In genomic region chr7:156639426-156640256, GRCh38 we compare ENCODE assay signal across 8 cellular contexts. TPM values are rescaled to one million over a fixed set of nuclear protein-coding genes. Genes with fewer than 3 reads are reported as not detected.
A peak's percentile ranks its signal among the peaks of the same experiment; 100 is the strongest.
DNase-seq lines count a peak whose midpoint lies in the region; ATAC-seq, FAIRE-seq and TF ChIP-seq lines count a peak whose summit lies in the region.

No MANE protein-coding gene starts in this region.

- H4K8ac ChIP-seq in H1 (ENCODE audit: extremely low read depth, insufficient read depth, low read length), result peak overlapping the region; percentile 91

- H3K36me3 Mint-ChIP-seq in naive thymus-derived CD4-positive, alpha-beta T cell, result peaks cover 3 to 28% (median 6%) of the 10 kb centered on the region in 5 donors

- POLR2A ChIA-PET in SK-N-SH (lab: Yijun Ruan, JAX), result no interaction called here
- POLR2A ChIA-PET in H1 (lab: Charles Lee; ENCODE audit: partially characterized antibody), result interaction anchor here (1.0 to 1.3 kb wide), 2 partner anchors 9 to 17 kb away, joined by 3 to 4 read pairs; no protein-coding TSS in a partner anchor
- POLR2A ChIA-PET in naive thymus-derived CD4-positive, alpha-beta T cell (lab: Charles Lee), result interaction anchor here (1.1 kb wide), 1 partner anchor 253 kb away, joined by 3 read pairs; the partner anchor contains the start of gene LMBR1

- 0 out of 2 replicates have a peak overlapping the region, but pooled peaks have one; percentile 73 for H3K18ac ChIP-seq in H1 (ENCODE audit: extremely low read depth, low read length)

- H3K9me2 ChIP-seq in SK-N-SH, result no peaks in the 10 kb centered on the region

- no peaks in the 10 kb centered on the region for H3F3A ChIP-seq in SK-N-SH (replicated peaks; ENCODE audit: insufficient read depth)

- CTCF ChIA-PET in SK-N-SH (lab: Yijun Ruan, JAX) (no interaction called here), H1 (lab: Charles Lee; ENCODE audit: partially characterized antibody) (interaction anchor here (0.9 to 1.0 kb wide), 2 partner anchors 19 to 830 kb away, joined by 3 read pairs; no protein-coding TSS in a partner anchor)
- CTCF ChIA-PET in naive thymus-derived CD4-positive, alpha-beta T cell (lab: Charles Lee), result no interaction called here

- TF ChIP-seq CTCF in SK-N-SH (IDR thresholded peaks at IDR 0.05) (no peak), H1 (IDR thresholded peaks at IDR 0.05; ENCODE audit: control extremely low read depth in 1 of 3, insufficient read depth in 1 of 3, low read depth in 1 of 3, low read length in 3 of 3) (no peak)

- TF ChIP-seq POLR2A in H1 (IDR thresholded peaks at IDR 0.05; ENCODE audit: control extremely low read depth in 1 of 2, low read depth in 2 of 2, low read length in 2 of 2), result no peak

- H3K79me1 ChIP-seq in H1 (ENCODE audit: low read depth, low read length), result no peaks in the 10 kb centered on the region

- H3K79me2 ChIP-seq in SK-N-SH (ENCODE audit: insufficient read depth) (no peaks in the 10 kb centered on the region), H1 (ENCODE audit: control insufficient read depth in 1 of 2, insufficient read depth in 2 of 2, low read length in 2 of 2) (peaks cover 3 to 9% of the 10 kb centered on the region in 2 experiments; a peak in 3 of 4 replicates)

- H3K36me3 ChIP-seq in SK-N-SH (replicated peaks in 1 of 2; ENCODE audit: control insufficient read depth in 1 of 2, insufficient read depth in 2 of 2, low read length in 1 of 2), result no peaks in the 10 kb centered on the region
- no peaks in the 10 kb centered on the region for H3K36me3 ChIP-seq in H1 (ENCODE audit: control insufficient read depth in 2 of 4, insufficient read depth in 4 of 4, low read length in 3 of 4)
- no peaks in the 10 kb centered on the region for H3K36me3 ChIP-seq in naive thymus-derived CD4-positive, alpha-beta T cell (ENCODE audit: control insufficient read depth in 2 of 3, insufficient read depth in 3 of 3, low read length in 3 of 3)

- peaks cover 12 to 62% (median 37%) of the 10 kb centered on the region in 5 donors for H3K27me3 Mint-ChIP-seq in naive thymus-derived CD4-positive, alpha-beta T cell

- no peak for TF ChIP-seq EP300 in SK-N-SH (IDR thresholded peaks at IDR 0.05; ENCODE audit: borderline replicate concordance in 1 of 2, low read depth in 1 of 2, low read length in 1 of 2)
- no peak for TF ChIP-seq EP300 in H1 (IDR thresholded peaks at IDR 0.05; ENCODE audit: borderline replicate concordance in 1 of 2, low read depth in 2 of 2, low read length in 2 of 2)

- H3K4me1 ChIP-seq in SK-N-SH (ENCODE audit: control insufficient read depth in 1 of 2, insufficient read depth in 2 of 2, low read depth in 1 of 2, low read length in 1 of 2) (peaks cover 9 to 19% of the 10 kb centered on the region in 2 experiments; a peak in 3 of 4 replicates), H1 (replicated peaks in 1 of 4; ENCODE audit: control insufficient read depth in 3 of 4, insufficient read depth in 4 of 4, low read length in 3 of 4) (peaks cover 0 to 8% (median 2%) of the 10 kb centered on the region in 4 experiments; a peak in 5 of 7 replicates)
- H3K4me1 ChIP-seq in naive thymus-derived CD4-positive, alpha-beta T cell (ENCODE audit: control insufficient read depth in 2 of 2, insufficient read depth in 2 of 2, low read length in 2 of 2), result peaks cover 6% of the 10 kb centered on the region in 2 donors

- H2BK12ac ChIP-seq in H1 (ENCODE audit: low read depth, low read length), result peak overlapping the region; percentile 17; the same call in 1 of the 2 replicates

- H4K20me1 ChIP-seq in SK-N-SH (ENCODE audit: insufficient read depth) (no peaks in the 10 kb centered on the region), H1 (replicated peaks in 1 of 2; ENCODE audit: control insufficient read depth in 1 of 2, insufficient read depth in 2 of 2, low read length in 2 of 2) (no peaks in the 10 kb centered on the region)

- peaks cover 0 to 25% (median 8%) of the 10 kb centered on the region in 11 donors for H3K9me3 Mint-ChIP-seq in naive thymus-derived CD4-positive, alpha-beta T cell

- no peak overlapping the region for H3K23ac ChIP-seq in H1 (ENCODE audit: insufficient read length)

- WGBS in SK-N-SH (ENCODE audit: low lambda C conversion rate), result 89% methylated on average over 46 of the region's 52 CpGs
- WGBS in H1 (ENCODE audit: extremely low coverage in 1 of 2, insufficient coverage in 1 of 2, insufficient read length in 1 of 2, insufficient replicate concordance in 2 of 2, low coverage in 1 of 2, low lambda C conversion rate in 2 of 2, missing lambda C conversion rate in 1 of 2), 2 experiments, result 77% methylated on average over 40 of the region's 52 CpGs; no CpG with 5 or more reads in 1 of the 2 experiments

- H2AK5ac ChIP-seq in H1 (ENCODE audit: low read depth, low read length), result peak overlapping the region; percentile 89; the same call in 1 of the 2 replicates

- no peak for DNase-seq in SK-N-SH
- DNase-seq in OCI-M2 (lab: John Stamatoyannopoulos, UW; ENCODE audit: unreplicated experiment), result peak; percentile 40
- DNase-seq in H1 (ENCODE audit: low read depth in 1 of 2, low spot score in 2 of 2), result no peak
- DNase-seq in naive thymus-derived CD4-positive, alpha-beta T cell, result peak in 1 of 9 donors; percentile 8
- DNase-seq in superior temporal gyrus (ENCODE audit: extremely low spot score), result no peak
- DNase-seq in NCI-H2227 (lab: John Stamatoyannopoulos, UW; ENCODE audit: unreplicated experiment), result no peak

- peak overlapping the region; percentile 14 for H3K56ac ChIP-seq in H1 (replicated peaks; ENCODE audit: insufficient read length, low read depth, low read length)

- peaks cover 7% of the 10 kb centered on the region; the same call in 1 of the 2 replicates for H3K23me2 ChIP-seq in H1 (ENCODE audit: low read depth, low read length)

- peak overlapping the region; percentile 12 for H4K5ac ChIP-seq in H1 (ENCODE audit: insufficient read length, low read depth, low read length)

- H3K27ac Mint-ChIP-seq in naive thymus-derived CD4-positive, alpha-beta T cell, result peak overlapping the region; percentile 21 to 95 (median 72)

- H3K4ac ChIP-seq in H1 (replicated peaks; ENCODE audit: insufficient read length, low read depth, low read length), result peak overlapping the region; percentile 76

- H3K4me3 Mint-ChIP-seq in naive thymus-derived CD4-positive, alpha-beta T cell, result peak overlapping the region; percentile 67 to 98 (median 86)

- H3K4me2 ChIP-seq in SK-N-SH (peak overlapping the region; percentile 79), H1 (ENCODE audit: insufficient read depth in 1 of 2, low read depth in 2 of 2, low read length in 2 of 2) (peak overlapping the region; percentile 82 to 86)

- H3K9me3 ChIP-seq in SK-N-SH (no peaks in the 10 kb centered on the region), H1 (ENCODE audit: insufficient read depth in 2 of 2, low read depth in 1 of 2, low read length in 1 of 2) (peaks cover 0 to 6% of the 10 kb centered on the region in 2 experiments; a peak in 1 of 4 replicates)
- peaks cover 0 to 5% (median 0%) of the 10 kb centered on the region in 3 experiments for H3K9me3 ChIP-seq in naive thymus-derived CD4-positive, alpha-beta T cell (ENCODE audit: control insufficient read depth in 2 of 3, low read length in 3 of 3)

- H3K27ac ChIP-seq in SK-N-SH (ENCODE audit: low read depth in 2 of 2, low read length in 1 of 2) (peak overlapping the region in 1 of 2 experiments; percentile 75; a peak in 1 of 4 replicates), H1 (ENCODE audit: low read depth, low read length) (no peak overlapping the region)
- H3K27ac ChIP-seq in naive thymus-derived CD4-positive, alpha-beta T cell (ENCODE audit: low read depth, low read length), result no peak overlapping the region

- intact Hi-C loops in naive thymus-derived CD4-positive, alpha-beta T cell (cut with micrococcal nuclease), result loop anchor here (1.0 to 10.0 kb wide), 13 partner anchors 15 to 1341 kb away; partner anchors contain the start of genes DNAJB6 (in 1 of the 2), LMBR1 (in 1 of the 2), RBM33 (in 1 of the 2) and UBE3C (in 1 of the 2)

- H3K4me3 ChIP-seq in SK-N-SH (ENCODE audit: low read depth in 2 of 2, low read length in 1 of 2) (peak overlapping the region; percentile 78 to 100), H1 (ENCODE audit: extremely low read depth in 1 of 4, insufficient read depth in 2 of 4, low read depth in 3 of 4, low read length in 4 of 4) (peak overlapping the region; percentile 36 to 70 (median 42))
- H3K4me3 ChIP-seq in naive thymus-derived CD4-positive, alpha-beta T cell (ENCODE audit: low read length), result peak overlapping the region; percentile 77

- no peak overlapping the region for H2BK20ac ChIP-seq in H1 (ENCODE audit: low read length)

- H2BK5ac ChIP-seq in H1 (ENCODE audit: low read depth, low read length), result no peak overlapping the region

- peak overlapping the region; percentile 56 for H4K91ac ChIP-seq in H1 (replicated peaks; ENCODE audit: insufficient read length, low read length)

- ATAC-seq in SK-N-SH treated with all-trans-retinoic acid at 6 μM for 48 hours, result no peak
- no peak for ATAC-seq in naive thymus-derived CD4-positive, alpha-beta T cell
- no peak for ATAC-seq in HG02884 (IDR thresholded peaks at IDR 0.05; ENCODE audit: unreplicated experiment)

- H2BK15ac ChIP-seq in H1 (ENCODE audit: low read length), result peak overlapping the region; percentile 40; the same call in 1 of the 2 replicates

- H3K27me3 ChIP-seq in SK-N-SH (ENCODE audit: insufficient read depth) (no peaks in the 10 kb centered on the region), H1 (replicated peaks in 1 of 4; ENCODE audit: control insufficient read depth in 3 of 4, extremely low read depth in 1 of 4, insufficient read depth in 3 of 4, low read length in 3 of 4) (peaks cover 0 to 9% (median 7%) of the 10 kb centered on the region in 4 experiments; a peak in 5 of 7 replicates)
- H3K27me3 ChIP-seq in naive thymus-derived CD4-positive, alpha-beta T cell (ENCODE audit: control insufficient read depth in 2 of 2, insufficient read depth in 2 of 2, low read length in 2 of 2), result no peaks in the 10 kb centered on the region

- no peak overlapping the region for H3K14ac ChIP-seq in H1 (ENCODE audit: insufficient read length)

- TF ChIP-seq RAD21 in SK-N-SH (IDR thresholded peaks at IDR 0.05; ENCODE audit: low read length) (no peak), H1 (IDR thresholded peaks at IDR 0.05 in 1 of 2, conservative IDR thresholded peaks at IDR 0.05 in 1 of 2; ENCODE audit: low read depth in 2 of 2, low read length in 2 of 2) (no peak)

- FAIRE-seq in H1 (lab: Jason Lieb, UNC), result no peak

- H2BK120ac ChIP-seq in H1 (replicated peaks; ENCODE audit: low read depth, low read length), result no peak overlapping the region

- H2AFZ ChIP-seq in SK-N-SH (ENCODE audit: low read depth) (peak overlapping the region; percentile 90), H1 (ENCODE audit: low read length) (no peak overlapping the region)

- H3K9ac ChIP-seq in SK-N-SH (peak overlapping the region; percentile 80; the same call in 1 of the 2 replicates), H1 (replicated peaks in 1 of 4; ENCODE audit: extremely low read depth in 1 of 4, low read depth in 3 of 4, low read length in 3 of 4) (peak overlapping the region in 3 of 4 experiments; percentile 34 to 39 (median 38); a peak in 5 of 7 replicates)

- peaks cover 7 to 49% (median 17%) of the 10 kb centered on the region in 7 donors for H3K4me1 Mint-ChIP-seq in naive thymus-derived CD4-positive, alpha-beta T cell

RNA-seq across cellular contexts. Expression of gene RNF32, which starts 0.9 kb away (rescaled TPM):
- polyA plus RNA-seq in SK-N-SH (2012; rRNA removed) (2.2 and 2.3 TPM in 2 replicates), H1 (2011; rRNA removed) (0.48 and 0.72 TPM in 2 replicates)
- 2.3 and 3.3 TPM in 2 replicates for polyA plus RNA-seq in SK-N-SH (2012; cell fraction: cytosol; rRNA removed)
- polyA plus RNA-seq in SK-N-SH (2012; cell fraction: nucleus; rRNA removed), result 1.6 and 3.3 TPM in 2 replicates
- total RNA-seq in H1 (2021; fragmentation: NEBNext Ultra II Directional; extraction: Animal tissue kit (Norgen Biotek cat#: 25700)), result 0.67 and 1.2 TPM in 2 replicates
- polyA plus RNA-seq in H1 (2011; cell fraction: cytosol; rRNA removed), result 0.97 TPM
- polyA plus RNA-seq in H1 (2011; cell fraction: nucleus; rRNA removed), result 1.0 TPM
- 0.56 to 1.6 TPM (median 0.93 TPM) in 4 replicates for polyA plus RNA-seq in H1 (2012, experiment 1 of 2)
- 0.42 TPM for polyA plus RNA-seq in H1 (2012, experiment 2 of 2)
- 1.4 TPM for polyA plus RNA-seq in H1 (2013, experiment 1 of 2)
- polyA plus RNA-seq in H1 (2013, experiment 2 of 2), result 1.6 TPM
- polyA minus RNA-seq in H1 (2011; rRNA and poly(A)+ RNA removed), result 0.46 and 0.57 TPM in 2 replicates
- not detected for polyA minus RNA-seq in H1 (2011; cell fraction: cytosol; rRNA and poly(A)+ RNA removed)
- 1.2 TPM for polyA minus RNA-seq in H1 (2011; cell fraction: nucleus; rRNA and poly(A)+ RNA removed)
- 1 to 10 TPM in 2 of 5 experiments, under 1 TPM in 2, not detected in 1; 0.81 to 2.1 (median 0.99) TPM for total RNA-seq in naive thymus-derived CD4-positive, alpha-beta T cell
- under 1 TPM in 1 of 2 donors, not detected in 1; 0.66 TPM for polyA plus RNA-seq in naive thymus-derived CD4-positive, alpha-beta T cell

Comparison
In these comparisons a context has a peak if more than half of its experiments do, and no peak if none do; other contexts are left out.
1. Of the 17 proteins assayed by ChIP-seq in both H1 and SK-N-SH: peak only in H1: MAX; only in SK-N-SH: none; in both: none; in neither: 16.